11 cellular contexts compared by ENCODE assay signal in the genomic region with DNA sequence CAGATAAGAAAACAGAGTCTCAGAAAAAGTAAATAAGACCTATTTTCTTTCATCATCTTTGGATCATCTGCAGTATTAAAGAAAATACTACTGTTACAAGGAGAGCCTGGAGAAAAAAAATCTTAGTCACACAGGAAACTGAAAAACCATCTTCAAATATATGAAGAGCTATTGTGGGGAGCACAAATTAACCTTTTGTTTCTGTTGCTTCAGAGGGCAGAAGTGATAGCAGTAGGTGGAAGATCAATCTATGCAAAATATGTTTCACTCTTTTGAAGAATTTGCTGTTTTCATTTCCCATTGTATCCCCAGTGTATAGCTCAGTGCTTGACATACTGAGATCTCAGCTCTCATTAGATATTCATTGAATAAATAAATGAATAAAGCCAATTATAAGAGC. TPM values are rescaled to one million over a fixed set of nuclear protein-coding genes. Genes with fewer than 3 reads are reported as not detected.
A peak's percentile ranks its signal among the peaks of the same experiment; 100 is the strongest.
DNase-seq lines count a peak whose midpoint lies in the region; ATAC-seq lines count a peak whose summit lies in the region.
"Had no signal": no experiment of that assay in that cellular context is flagged by ENCODE, and none has a peak within 500 bp of the region (broad histone marks: within the 10 kb centered on the region; RNA-seq: fewer than 3 reads in every experiment).

No MANE protein-coding gene starts in this region.

- H3K27me3 ChIP-seq in BLaER1 treated with 17β-estradiol and CSF1 and Interleukin-3, amounts not matched to agents 10 nM and 100 nM, result no peaks in the 10 kb centered on the region
- no peaks in the 10 kb centered on the region for H3K27me3 ChIP-seq in trophoblast cell (ENCODE audit: insufficient read depth, low read length)

- no peaks in the 10 kb centered on the region for H3K36me3 ChIP-seq in BLaER1 treated with 17β-estradiol and CSF1 and Interleukin-3, amounts not matched to agents 10 nM and 100 nM
- no peaks in the 10 kb centered on the region for H3K36me3 ChIP-seq in trophoblast cell (ENCODE audit: control insufficient read depth in 1 of 2, insufficient read depth in 2 of 2, low read length in 2 of 2)

- no peak overlapping the region for H4K8ac ChIP-seq in trophoblast cell (ENCODE audit: low read depth, low read length)

- no peak overlapping the region for H4K91ac ChIP-seq in trophoblast cell (ENCODE audit: low read depth, low read length)

- H3K4me1 ChIP-seq in BLaER1 treated with 17β-estradiol and CSF1 and Interleukin-3, amounts not matched to agents 10 nM and 100 nM, result peaks cover 13 to 39% (median 31%) of the 10 kb centered on the region in 10 experiments
- H3K4me1 ChIP-seq in trophoblast cell (ENCODE audit: control insufficient read depth in 1 of 2, insufficient read depth in 2 of 2, low read length in 2 of 2), result peaks cover 6 to 7% of the 10 kb centered on the region in 2 experiments

- H4K12ac ChIP-seq in trophoblast cell (ENCODE audit: low read depth, low read length), result no peak overlapping the region

- H3K9ac ChIP-seq in BLaER1 treated with 17β-estradiol and CSF1 and Interleukin-3, amounts not matched to agents 10 nM and 100 nM, result no peak overlapping the region
- no peak overlapping the region for H3K9ac ChIP-seq in trophoblast cell (ENCODE audit: low read length)

- no peaks in the 10 kb centered on the region for H3K79me2 ChIP-seq in trophoblast cell (ENCODE audit: control insufficient read depth, insufficient read depth, low read length, poor library complexity)

- in situ Hi-C loops in SK-MEL-5 (cut with HindIII; ENCODE audit: low pct_unique_long_range_greater_than_20kb, low sequenced_read_pairs), result no loop called here

- H3K4ac ChIP-seq in trophoblast cell (ENCODE audit: low read depth, low read length), result no peak overlapping the region

- H3K18ac ChIP-seq in trophoblast cell (ENCODE audit: low read length), result no peak overlapping the region

- no peaks in the 10 kb centered on the region for H3K79me1 ChIP-seq in trophoblast cell (ENCODE audit: low read length)

- no peak overlapping the region for H2AFZ ChIP-seq in trophoblast cell (ENCODE audit: insufficient read depth, low read length, poor library complexity)

- H3K9me3 ChIP-seq in BLaER1 treated with 17β-estradiol and CSF1 and Interleukin-3, amounts not matched to agents 10 nM and 100 nM (replicated peaks in 1 of 11), result no peaks in the 10 kb centered on the region
- no peaks in the 10 kb centered on the region for H3K9me3 ChIP-seq in trophoblast cell (ENCODE audit: insufficient read depth, low read depth, low read length)

- H3K4me2 ChIP-seq in BLaER1 treated with 17β-estradiol and CSF1 and Interleukin-3, amounts not matched to agents 10 nM and 100 nM, result peak overlapping the region in 9 of 11 experiments; percentile 0 to 40 (median 13); a peak in 13 of 22 replicates
- no peak overlapping the region for H3K4me2 ChIP-seq in trophoblast cell (ENCODE audit: low read length)

- ATAC-seq in GM19035 (IDR thresholded peaks at IDR 0.05; ENCODE audit: unreplicated experiment), result peak; percentile 57
- ATAC-seq in HG02840 (IDR thresholded peaks at IDR 0.05; ENCODE audit: low FRiP score, unreplicated experiment), result peak; percentile 48
- no peak for ATAC-seq in left lobe of liver

- no peak overlapping the region for H3K23ac ChIP-seq in trophoblast cell (ENCODE audit: low read length)

- no peak overlapping the region for H3K14ac ChIP-seq in trophoblast cell (ENCODE audit: low read length)

- H3K4me3 ChIP-seq in BLaER1 treated with 17β-estradiol and CSF1 and Interleukin-3, amounts not matched to agents 10 nM and 100 nM, result no peak overlapping the region
- no peak overlapping the region for H3K4me3 ChIP-seq in trophoblast cell (ENCODE audit: low read depth, low read length)
- H3K4me3 ChIP-seq: lung had no signal

- DNase-seq in SK-MEL-5 (ENCODE audit: low read depth, low spot score) (peak; percentile 47), nucleus accumbens (lab: John Stamatoyannopoulos, UW) (no peak), trophoblast cell (no peak), left lobe of liver (ENCODE audit: low spot score) (no peak), NOMO-1 treated with DMSO at 0.1 percent for 48 hours (lab: John Stamatoyannopoulos, UW; ENCODE audit: unreplicated experiment) (no peak)
- DNase-seq: AML-193, NCI-H748 treated with DMSO at 0.1 percent for 48 hours had no signal

- H2BK12ac ChIP-seq in trophoblast cell (ENCODE audit: low read length), result no peak overlapping the region

- no peak overlapping the region for H2AK5ac ChIP-seq in trophoblast cell (ENCODE audit: low read length)

- no peak overlapping the region for H3K27ac ChIP-seq in BLaER1 treated with 17β-estradiol and CSF1 and Interleukin-3, amounts not matched to agents 10 nM and 100 nM
- H3K27ac ChIP-seq in trophoblast cell (ENCODE audit: low read depth, low read length), result no peak overlapping the region

- no peak overlapping the region for H2BK120ac ChIP-seq in trophoblast cell (ENCODE audit: insufficient read depth, low read length, poor library complexity)

- no peaks in the 10 kb centered on the region for H4K20me1 ChIP-seq in BLaER1 treated with 17β-estradiol and CSF1 and Interleukin-3, amounts not matched to agents 10 nM and 100 nM

- no peak overlapping the region for H2BK5ac ChIP-seq in trophoblast cell (ENCODE audit: low read depth, low read length, poor library complexity)

RNA-seq across cellular contexts. Expression of a gene that starts 13.1 kb away (rescaled TPM):
- total RNA-seq in SK-MEL-5 (2014; rRNA removed; shearing (Covaris generic)), result 98.8 and 100 TPM in 2 replicates
- 356 and 366 TPM in 2 replicates for polyA plus RNA-seq in SK-MEL-5 (2015; cell fraction: cytosol; rRNA removed)
- 138 and 145 TPM in 2 replicates for polyA plus RNA-seq in SK-MEL-5 (2015; cell fraction: nucleus; rRNA removed)
- polyA plus RNA-seq in trophoblast cell (2013), result 162 and 163 TPM in 2 replicates
- total RNA-seq in left lobe of liver, result 43.3 TPM
